In the genomic region with DNA sequence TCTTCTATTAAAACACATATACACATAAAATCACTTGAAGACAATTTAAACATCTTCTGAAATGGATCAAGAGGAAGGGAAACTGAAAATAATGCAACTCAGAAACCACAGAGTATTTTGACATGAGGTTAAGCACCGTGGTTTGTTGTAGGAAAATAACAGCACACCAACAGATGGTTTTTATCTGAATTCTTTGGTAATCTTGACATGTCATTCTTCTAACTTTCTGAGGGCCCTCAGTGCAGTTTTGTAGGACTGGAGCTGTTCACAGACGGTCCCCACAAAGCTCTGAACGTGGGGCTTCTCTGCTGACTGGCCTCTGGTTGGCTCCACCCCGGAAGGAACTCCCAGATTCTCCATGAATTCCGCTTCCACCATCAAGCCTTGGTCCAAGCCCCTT, we compare ENCODE assay signal across 9 cellular contexts.
DNase-seq lines count a peak whose midpoint lies in the region; ATAC-seq and TF ChIP-seq lines count a peak whose summit lies in the region.
"Had no signal": no experiment of that assay in that cellular context is flagged by ENCODE, and none has a peak within 500 bp of the region (broad histone marks: within the 10 kb centered on the region; RNA-seq: fewer than 3 reads in every experiment).

No MANE protein-coding gene starts in this region.

- H2AFZ ChIP-seq in SU-DHL-6 (ENCODE audit: low read depth, low read length, severe bottlenecking): no peak overlapping the region

- H3K27ac ChIP-seq in SU-DHL-6 (ENCODE audit: low read depth, low read length): peak overlapping the region; percentile 92

- H3K27me3 ChIP-seq in SU-DHL-6 (ENCODE audit: low read length): no peaks in the 10 kb centered on the region

- TF ChIP-seq CTCF in AG10803 (conservative IDR thresholded peaks at IDR 0.05; ENCODE audit: low read length) (no peak), SU-DHL-6 (IDR thresholded peaks at IDR 0.05; ENCODE audit: insufficient read depth, low read length, poor library complexity, severe bottlenecking) (no peak)

- no peaks in the 10 kb centered on the region for H3K9me2 ChIP-seq in SU-DHL-6 (replicated peaks; ENCODE audit: insufficient read depth, low read length)

- H4K20me1 ChIP-seq in SU-DHL-6 (ENCODE audit: low read depth, low read length): no peaks in the 10 kb centered on the region

- no peaks in the 10 kb centered on the region for H3K36me3 ChIP-seq in SU-DHL-6 (ENCODE audit: low read length)

- no peaks in the 10 kb centered on the region for H3K79me2 ChIP-seq in SU-DHL-6 (ENCODE audit: insufficient read depth, low read length)

- no peaks in the 10 kb centered on the region for H3K9me3 ChIP-seq in SU-DHL-6 (ENCODE audit: insufficient read depth, low read length)

- ATAC-seq in GM19328 (IDR thresholded peaks at IDR 0.05; ENCODE audit: unreplicated experiment) (peak; percentile 54), HG03095 (IDR thresholded peaks at IDR 0.05; ENCODE audit: unreplicated experiment) (peak; percentile 67)

- H3K9ac ChIP-seq in SU-DHL-6 (ENCODE audit: low read length): peak overlapping the region; percentile 34

- DNase-seq in AG10803 (ENCODE audit: low read depth): peak; percentile 29
- DNase-seq in NCI-H1048 (lab: John Stamatoyannopoulos, UW): no peak
- no peak for DNase-seq in globus pallidus (ENCODE audit: low spot score)
- DNase-seq in superior temporal gyrus (ENCODE audit: extremely low spot score): no peak
- DNase-seq in HPDE6-E6E7 (ENCODE audit: extremely low spot score): no peak
- DNase-seq: mesenchymal stem cell had no signal

- H3F3A ChIP-seq in SU-DHL-6 (ENCODE audit: insufficient read depth): peaks cover 10% of the 10 kb centered on the region; the same call in 1 of the 2 replicates

- H3K4me3 ChIP-seq in AG10803 (ENCODE audit: low read length) (no peak overlapping the region), SU-DHL-6 (ENCODE audit: insufficient read depth, low read length, poor library complexity, severe bottlenecking) (no peak overlapping the region)

- peak overlapping the region; percentile 56 for H3K4me2 ChIP-seq in SU-DHL-6 (ENCODE audit: low read depth, low read length, poor library complexity, severe bottlenecking)
